In the genomic region with DNA sequence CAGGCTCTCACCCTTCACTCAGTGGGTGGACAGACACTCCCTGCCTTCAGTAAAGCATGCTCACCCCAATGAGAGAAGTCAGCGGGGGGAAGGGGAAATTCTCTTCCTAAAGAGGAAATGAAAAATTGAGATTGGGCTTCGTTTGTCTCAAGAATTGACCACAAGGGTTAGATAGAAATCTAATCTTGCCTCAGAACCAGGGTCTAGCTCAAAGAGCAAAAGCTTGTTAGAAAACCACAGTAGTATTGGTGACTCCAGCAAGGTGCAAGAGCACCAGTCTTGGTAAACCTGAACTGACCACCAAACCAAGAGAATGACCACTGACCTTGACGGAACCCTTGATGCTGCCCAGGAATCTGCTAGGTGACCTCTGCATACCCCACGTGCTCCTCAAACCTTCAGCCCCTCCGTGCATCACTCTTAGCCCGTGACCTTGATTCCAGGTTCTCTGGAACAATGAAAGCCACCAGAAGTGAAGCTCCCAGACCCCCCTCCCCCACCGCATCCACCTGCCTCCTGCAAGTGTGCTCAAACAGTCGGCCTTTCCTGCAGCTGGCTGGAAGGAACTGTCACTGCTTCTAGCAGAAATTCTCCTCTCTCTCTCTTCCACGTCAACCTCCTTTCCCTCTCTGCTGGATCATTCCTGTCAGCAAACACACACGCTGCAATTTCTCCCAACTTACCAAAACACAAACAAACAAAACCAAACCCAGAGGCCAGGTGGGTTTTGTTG, we compare ENCODE assay signal across 14 cellular contexts. TPM values are rescaled to one million over a fixed set of nuclear protein-coding genes. Genes with fewer than 3 reads are reported as not detected.
A peak's percentile ranks its signal among the peaks of the same experiment; 100 is the strongest.
DNase-seq lines count a peak whose midpoint lies in the region; ATAC-seq, FAIRE-seq and TF ChIP-seq lines count a peak whose summit lies in the region.
"Had no signal": no experiment of that assay in that cellular context is flagged by ENCODE, and none has a peak within 500 bp of the region (broad histone marks: within the 10 kb centered on the region; RNA-seq: fewer than 3 reads in every experiment).

No MANE protein-coding gene starts in this region.

- no peak for TF ChIP-seq EP300 in K562 (IDR thresholded peaks at IDR 0.05; ENCODE audit: low read length)

- peaks cover 26% of the 10 kb centered on the region for H3K79me2 ChIP-seq in K562 (ENCODE audit: control insufficient read depth, insufficient read depth, low read length)

- peak; percentile 59 for FAIRE-seq in K562 (lab: Jason Lieb, UNC)

- no peak for ATAC-seq in CD8-positive, alpha-beta T cell
- ATAC-seq in K562 (no peak), HG03135 (IDR thresholded peaks at IDR 0.05; ENCODE audit: unreplicated experiment) (no peak), mucosa of descending colon (no peak)
- ATAC-seq: gastrocnemius medialis had no signal

- no peak overlapping the region for H3K4me3 Mint-ChIP-seq in CD8-positive, alpha-beta T cell
- H3K4me3 Mint-ChIP-seq: HFFc6 had no signal

- H3K27me3 ChIP-seq in CD8-positive, alpha-beta T cell (ENCODE audit: insufficient read depth, low read length): no peaks in the 10 kb centered on the region
- H3K27me3 ChIP-seq in K562 (ENCODE audit: control insufficient read depth in 2 of 2, insufficient read depth in 2 of 2, low read length in 2 of 2): no peaks in the 10 kb centered on the region
- H3K27me3 ChIP-seq: gastrocnemius medialis had no signal

- H3K9me3 Mint-ChIP-seq in CD8-positive, alpha-beta T cell: no peaks in the 10 kb centered on the region
- H3K9me3 Mint-ChIP-seq: HFFc6 had no signal

- peaks cover 3% of the 10 kb centered on the region for H3K9me1 ChIP-seq in K562 (ENCODE audit: control insufficient read depth, insufficient read depth, low read length)

- CTCF ChIA-PET in CD8-positive, alpha-beta T cell (lab: Charles Lee): interaction anchor here (0.7 to 2.7 kb wide), 7 partner anchors 9 to 68 kb away, joined by 3 to 8 read pairs (median 4); no protein-coding TSS in a partner anchor
- CTCF ChIA-PET in K562 (lab: Yijun Ruan, JAX; ENCODE audit: low intra/inter-chr PET ratio) (no interaction called here), HEK293T (lab: Yijun Ruan, JAX) (no interaction called here)

- no peak overlapping the region for H3K27ac ChIP-seq in CD8-positive, alpha-beta T cell (ENCODE audit: low read depth, low read length)
- no peak overlapping the region for H3K27ac ChIP-seq in K562 (ENCODE audit: extremely low read depth, low read depth, low read length)
- H3K27ac ChIP-seq: gastrocnemius medialis, HL-60, left ventricle myocardium inferior, thoracic aorta had no signal

- H2AFZ ChIP-seq in K562 (ENCODE audit: low read depth, low read length): no peak overlapping the region

- no peak overlapping the region for H3K9ac ChIP-seq in K562 (ENCODE audit: insufficient read depth in 1 of 2, low read depth in 2 of 2, low read length in 2 of 2)

- 60% methylated on average over 9 of the region's 10 CpGs for WGBS in K562 (ENCODE audit: insufficient coverage, low coverage, missing lambda C conversion rate)

- H3K36me3 Mint-ChIP-seq in CD8-positive, alpha-beta T cell: peaks cover 89% of the 10 kb centered on the region

- H3K36me3 ChIP-seq in CD8-positive, alpha-beta T cell (ENCODE audit: insufficient read depth, low read length): peaks cover 61% of the 10 kb centered on the region
- H3K36me3 ChIP-seq in K562 (ENCODE audit: control insufficient read depth, insufficient read depth, low read length) (peaks cover 92% of the 10 kb centered on the region), mucosa of descending colon (ENCODE audit: low read depth) (no peaks in the 10 kb centered on the region)
- H3K36me3 ChIP-seq: gastrocnemius medialis, left ventricle myocardium inferior, thoracic aorta had no signal

- H3K4me3 ChIP-seq in CD8-positive, alpha-beta T cell (ENCODE audit: low read depth, low read length): no peak overlapping the region
- no peak overlapping the region for H3K4me3 ChIP-seq in K562
- no peak overlapping the region for H3K4me3 ChIP-seq in mucosa of descending colon
- H3K4me3 ChIP-seq: gastrocnemius medialis, left ventricle myocardium inferior, thoracic aorta had no signal

- POLR2A ChIA-PET in CD8-positive, alpha-beta T cell (lab: Charles Lee): interaction anchor here (0.5 to 1.6 kb wide), 4 partner anchors 10 to 267 kb away, joined by 3 to 5 read pairs (median 3); no protein-coding TSS in a partner anchor
- POLR2A ChIA-PET in K562 (lab: Yijun Ruan, JAX) (interaction anchor here (0.5 to 1.4 kb wide), 6 partner anchors 8 to 721 kb away, joined by 3 to 6 read pairs (median 4); no protein-coding TSS in a partner anchor), HEK293T (lab: Yijun Ruan, JAX) (no interaction called here)

- DNase-seq in CD8-positive, alpha-beta T cell: no peak
- DNase-seq in GM13977 (ENCODE audit: low spot score) (peak; percentile 45), NCI-H2196 treated with DMSO at 0.1 percent for 48 hours (lab: John Stamatoyannopoulos, UW; ENCODE audit: unreplicated experiment) (peak; percentile 45), K562 (ENCODE audit: extremely low read depth in 1 of 4, low spot score in 3 of 4) (no peak), HEK293T (ENCODE audit: extremely low spot score) (no peak), mucosa of descending colon (no peak)
- no peak for DNase-seq in central memory CD4-positive, alpha-beta T cell
- DNase-seq: DMS79 treated with DMSO at 0.1 percent for 48 hours, gastrocnemius medialis, HFFc6, left ventricle myocardium inferior had no signal

- intact Hi-C loops in CD8-positive, alpha-beta T cell (cut with DNase I, micrococcal nuclease): loop anchor here (5.0 to 10.0 kb wide), 2 partner anchors 65 to 388 kb away; partner anchors contain the start of gene ADSL (in 1 of the 2)
- intact Hi-C loops in K562 (cut with micrococcal nuclease) (no loop called here), mucosa of descending colon (cut with DNase I, micrococcal nuclease) (no loop called here)

- H3K27me3 Mint-ChIP-seq in CD8-positive, alpha-beta T cell (ENCODE audit: low read depth): no peaks in the 10 kb centered on the region

- H3K27ac Mint-ChIP-seq in CD8-positive, alpha-beta T cell: peak overlapping the region; percentile 92
- H3K27ac Mint-ChIP-seq: HFFc6 had no signal

- peaks cover 86% of the 10 kb centered on the region for H3K4me1 Mint-ChIP-seq in CD8-positive, alpha-beta T cell (ENCODE audit: low read depth)

- peaks cover 94% of the 10 kb centered on the region for H3K4me1 ChIP-seq in CD8-positive, alpha-beta T cell (ENCODE audit: insufficient read depth, low read length)
- peaks cover 28 to 56% of the 10 kb centered on the region in 2 experiments for H3K4me1 ChIP-seq in K562 (replicated peaks in 1 of 2; ENCODE audit: control insufficient read depth in 2 of 2, insufficient read depth in 2 of 2, low read length in 2 of 2)
- no peaks in the 10 kb centered on the region for H3K4me1 ChIP-seq in mucosa of descending colon (ENCODE audit: low read depth)
- H3K4me1 ChIP-seq: gastrocnemius medialis had no signal

- TF ChIP-seq CTCF in CD8-positive, alpha-beta T cell (IDR thresholded peaks at IDR 0.05): no peak
- TF ChIP-seq CTCF in GM13977 (IDR thresholded peaks at IDR 0.05; ENCODE audit: extremely low read depth, insufficient read depth, missing control alignments) (no peak), K562 (IDR thresholded peaks at IDR 0.05 in 2 of 3, conservative IDR thresholded peaks at IDR 0.05 in 1 of 3; ENCODE audit: insufficient read depth in 2 of 3, low read depth in 1 of 3, low read length in 3 of 3) (no peak), mucosa of descending colon (IDR thresholded peaks at IDR 0.05) (no peak)

- no peaks in the 10 kb centered on the region for H3K9me3 ChIP-seq in CD8-positive, alpha-beta T cell (ENCODE audit: low read length)
- H3K9me3 ChIP-seq in K562 (replicated peaks; ENCODE audit: control insufficient read depth, insufficient read depth, low read depth, low read length) (0 out of 2 replicates have a peak, but pooled peaks cover 3% of the 10 kb centered on the region), mucosa of descending colon (no peaks in the 10 kb centered on the region)
- H3K9me3 ChIP-seq: gastrocnemius medialis, left ventricle myocardium inferior, thoracic aorta had no signal

- in situ Hi-C loops in GM13977 (cut with MboI; ENCODE audit: low pct_unique_long_range_greater_than_20kb, low sequenced_read_pairs, unreplicated experiment): no loop called here
- in situ Hi-C loops in K562 (cut with MboI): no loop called here

- TF ChIP-seq POLR2A in K562 (conservative IDR thresholded peaks at IDR 0.05): no peak

- TF ChIP-seq RAD21 in K562 (CRISPR knock-in tag; conservative IDR thresholded peaks at IDR 0.05 in 1 of 2, IDR thresholded peaks at IDR 0.05 in 1 of 2): no peak

- no peaks in the 10 kb centered on the region for H4K20me1 ChIP-seq in K562 (replicated peaks; ENCODE audit: control insufficient read depth, insufficient read depth, low read length)

- no TSS peak for BruUV-seq in K562 (replicated peaks; lab: Mats Ljungman, UMichigan)

- H3K4me2 ChIP-seq in K562 (ENCODE audit: insufficient read depth, low read length): no peak overlapping the region

RNA-seq across cellular contexts. Expression of gene TMA7B, which starts 3.1 kb away (rescaled TPM):
- 10 to 100 TPM in 1 of 2 experiments, 1 to 10 TPM in 1; 9.0 to 12.0 TPM for total RNA-seq in CD8-positive, alpha-beta T cell
- total RNA-seq in K562 (2011; cell fraction: chromatin; rRNA removed; ENCODE audit: low replicate concordance): 16.1 and 33.1 TPM in 2 replicates
- total RNA-seq in K562 (2011; cell fraction: nucleolus; rRNA removed): 8.2 and 8.4 TPM in 2 replicates
- 15.8 and 17.9 TPM in 2 replicates for total RNA-seq in K562 (2011; cell fraction: nucleoplasm; rRNA removed)
- total RNA-seq in K562 (2014; rRNA removed): 12.0 and 14.2 TPM in 2 replicates
- 13.9 and 17.0 TPM in 2 replicates for total RNA-seq in K562 (2014; rRNA removed; fragmentation: Illumina TruSeq; extraction: Trizol)
- total RNA-seq in K562 (2015; rRNA removed; fragmentation: Illumina TruSeq; extraction: Trizol): 5.3 and 5.6 TPM in 2 replicates
- 11.2 and 12.8 TPM in 2 replicates for total RNA-seq in K562 (2021)
- 3.2 and 10.9 TPM in 2 replicates for polyA plus RNA-seq in K562 (2011; rRNA removed)
- polyA plus RNA-seq in K562 (2011; cell fraction: cytosol; rRNA removed): 1.0 and 1.5 TPM in 2 replicates
- polyA plus RNA-seq in K562 (2011; cell fraction: nucleus; rRNA removed): 1.7 and 4.9 TPM in 2 replicates
- 4.9 and 8.2 TPM in 2 replicates for polyA plus RNA-seq in K562 (2012)
- polyA plus RNA-seq in K562 (2014; fragmentation: Illumina TruSeq; extraction: Trizol): 9.4 and 11.8 TPM in 2 replicates
- polyA plus RNA-seq in K562 (2014; fragmentation: Nextera tagmentation; extraction: Ambion mirVana): 1 to 10 TPM; 5.7 to 8.7 TPM
- polyA plus RNA-seq in K562 (2014; rRNA removed): 13.2 and 14.5 TPM in 2 replicates
- polyA minus RNA-seq in K562 (2011; rRNA and poly(A)+ RNA removed): 4.7 and 10.9 TPM in 2 replicates
- 1.0 and 3.1 TPM in 2 replicates for polyA minus RNA-seq in K562 (2011; cell fraction: cytosol; rRNA and poly(A)+ RNA removed)
- 2.2 and 2.6 TPM in 2 replicates for polyA minus RNA-seq in K562 (2011; cell fraction: nucleus; rRNA and poly(A)+ RNA removed)
- total RNA-seq in mucosa of descending colon: under 1 TPM; 0.22 to 0.51 (median 0.23) TPM
- total RNA-seq: gastrocnemius medialis, HFFc6, left ventricle myocardium inferior had no signal

RNA-seq across cellular contexts. Expression of gene FAM83F, which starts 37.7 kb away (rescaled TPM):
- 10 to 100 TPM; 17.6 to 23.5 TPM for total RNA-seq in CD8-positive, alpha-beta T cell
- total RNA-seq in K562 (2011; cell fraction: chromatin; rRNA removed; ENCODE audit: low replicate concordance): 0.04 and 0.25 TPM in 2 replicates
- total RNA-seq in K562 (2011; cell fraction: nucleolus; rRNA removed): under 0.01 and 0.17 TPM in 2 replicates
- 0.07 and 0.15 TPM in 2 replicates for total RNA-seq in K562 (2011; cell fraction: nucleoplasm; rRNA removed)
- total RNA-seq in K562 (2014; rRNA removed): 0.04 and 0.05 TPM in 2 replicates
- total RNA-seq in K562 (2014; rRNA removed; fragmentation: Illumina TruSeq; extraction: Trizol): 0.03 and 0.04 TPM in 2 replicates
- total RNA-seq in K562 (2015; rRNA removed; fragmentation: Illumina TruSeq; extraction: Trizol): under 0.01 and 0.04 TPM in 2 replicates
- 0.07 and 0.13 TPM in 2 replicates for total RNA-seq in K562 (2021)
- polyA plus RNA-seq in K562 (2011; rRNA removed): 0.03 and 0.10 TPM in 2 replicates
- polyA plus RNA-seq in K562 (2011; cell fraction: cytosol; rRNA removed): 0.01 and 0.03 TPM in 2 replicates
- polyA plus RNA-seq in K562 (2011; cell fraction: nucleus; rRNA removed): 0.03 and 0.18 TPM in 2 replicates
- polyA plus RNA-seq in K562 (2012): 0.01 and 0.07 TPM in 2 replicates
- 0.03 TPM in 1 of 2 replicates, not detected in the other for polyA plus RNA-seq in K562 (2014; fragmentation: Illumina TruSeq; extraction: Trizol)
- polyA plus RNA-seq in K562 (2014; fragmentation: Nextera tagmentation; extraction: Ambion mirVana): under 1 TPM in 1 of 2 experiments, not detected in 1; 0.01 TPM
- 0.04 and 0.05 TPM in 2 replicates for polyA plus RNA-seq in K562 (2014; rRNA removed)
- polyA minus RNA-seq in K562 (2011; rRNA and poly(A)+ RNA removed): 0.06 and 0.07 TPM in 2 replicates
- polyA minus RNA-seq in K562 (2011; cell fraction: cytosol; rRNA and poly(A)+ RNA removed): not detected in 2 replicates
- 0.11 and 0.67 TPM in 2 replicates for polyA minus RNA-seq in K562 (2011; cell fraction: nucleus; rRNA and poly(A)+ RNA removed)
- 10 to 100 TPM; 15.8 to 48.0 (median 35.0) TPM for total RNA-seq in mucosa of descending colon
- total RNA-seq: HFFc6 had no signal

RNA-seq across cellular contexts. Expression of gene GRAP2, which starts 56.2 kb away (rescaled TPM):
- 100 to 1,000 TPM; 105 TPM for total RNA-seq in CD8-positive, alpha-beta T cell
- total RNA-seq in K562 (2011; cell fraction: chromatin; rRNA removed; ENCODE audit: low replicate concordance): 119 and 120 TPM in 2 replicates
- 83.6 and 92.2 TPM in 2 replicates for total RNA-seq in K562 (2011; cell fraction: nucleolus; rRNA removed)
- total RNA-seq in K562 (2011; cell fraction: nucleoplasm; rRNA removed): 114 and 167 TPM in 2 replicates
- 67.9 and 83.1 TPM in 2 replicates for total RNA-seq in K562 (2014; rRNA removed)
- 43.0 and 46.6 TPM in 2 replicates for total RNA-seq in K562 (2014; rRNA removed; fragmentation: Illumina TruSeq; extraction: Trizol)
- total RNA-seq in K562 (2015; rRNA removed; fragmentation: Illumina TruSeq; extraction: Trizol): 29.5 and 30.2 TPM in 2 replicates
- total RNA-seq in K562 (2021): 62.2 and 71.4 TPM in 2 replicates
- 22.0 and 60.4 TPM in 2 replicates for polyA plus RNA-seq in K562 (2011; rRNA removed)
- polyA plus RNA-seq in K562 (2011; cell fraction: cytosol; rRNA removed): 20.3 and 83.5 TPM in 2 replicates
- polyA plus RNA-seq in K562 (2011; cell fraction: nucleus; rRNA removed): 34.5 and 117 TPM in 2 replicates
- 57.6 and 120 TPM in 2 replicates for polyA plus RNA-seq in K562 (2012)
- polyA plus RNA-seq in K562 (2014; fragmentation: Illumina TruSeq; extraction: Trizol): 67.6 and 69.5 TPM in 2 replicates
- 1 to 10 TPM; 4.8 to 8.8 TPM for polyA plus RNA-seq in K562 (2014; fragmentation: Nextera tagmentation; extraction: Ambion mirVana)
- polyA plus RNA-seq in K562 (2014; rRNA removed): 76.8 and 88.7 TPM in 2 replicates
- 22.0 and 65.1 TPM in 2 replicates for polyA minus RNA-seq in K562 (2011; rRNA and poly(A)+ RNA removed)
- 15.4 and 43.7 TPM in 2 replicates for polyA minus RNA-seq in K562 (2011; cell fraction: cytosol; rRNA and poly(A)+ RNA removed)
- polyA minus RNA-seq in K562 (2011; cell fraction: nucleus; rRNA and poly(A)+ RNA removed): 24.7 and 46.7 TPM in 2 replicates
- 1 to 10 TPM; 3.4 to 5.5 (median 4.2) TPM for total RNA-seq in mucosa of descending colon
- total RNA-seq: HFFc6 had no signal

Comparison
In these comparisons a context has a peak if more than half of its experiments do, and no peak if none do; other contexts are left out.
1. DNase-seq: peak in GM13977 (single experiment) and NCI-H2196 treated with DMSO at 0.1 percent for 48 hours (single experiment); none in CD8-positive, alpha-beta T cell (0 of 7), K562 (0 of 4), central memory CD4-positive, alpha-beta T cell (single experiment), HEK293T (single experiment) and mucosa of descending colon (0 of 3).
2. RNA of gene TMA7B, which starts 3.1 kb away (total RNA-seq): 5.3 to 33.1 TPM in K562 and 9.0 to 12.0 TPM in CD8-positive, alpha-beta T cell; 0.22 to 0.51 TPM in mucosa of descending colon; every median in the first group is over 4 times any median in the second.
3. RNA of gene FAM83F, which starts 37.7 kb away (total RNA-seq): 15.8 to 48.0 TPM in mucosa of descending colon and 17.6 to 23.5 TPM in CD8-positive, alpha-beta T cell; under 0.01 to 0.25 TPM in K562; every median in the first group is over 10 times any median in the second.
4. RNA of gene GRAP2, which starts 56.2 kb away (total RNA-seq): 105 TPM in CD8-positive, alpha-beta T cell and 29.5 to 167 TPM in K562; 3.4 to 5.5 TPM in mucosa of descending colon; every median in the first group is over 4 times any median in the second.
5. intact Hi-C loops: an anchor here in CD8-positive, alpha-beta T cell (5.0 to 10.0 kb wide); none called in K562 and mucosa of descending colon.